18 cellular contexts compared by ENCODE assay signal in the genomic region with DNA sequence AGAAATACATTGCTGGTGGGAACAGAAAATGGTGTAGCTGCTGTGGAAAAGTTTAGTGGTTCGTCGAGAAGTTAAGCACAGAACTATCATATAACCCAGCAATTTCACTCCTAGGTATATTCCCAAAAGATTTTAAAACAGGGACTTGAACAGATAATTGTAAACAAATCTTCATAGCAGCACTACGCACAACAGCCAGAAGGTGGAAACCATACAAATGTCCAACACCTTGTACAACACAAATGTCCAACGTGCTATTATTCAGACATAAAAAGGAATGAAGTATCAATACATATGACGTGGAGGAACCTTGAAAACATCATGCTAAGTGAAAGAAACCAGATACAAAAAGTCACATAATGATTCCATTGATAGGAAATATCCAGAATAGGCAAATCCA. TPM values are rescaled to one million over a fixed set of nuclear protein-coding genes. Genes with fewer than 3 reads are reported as not detected.
A peak's percentile ranks its signal among the peaks of the same experiment; 100 is the strongest.
DNase-seq lines count a peak whose midpoint lies in the region; ATAC-seq, FAIRE-seq and TF ChIP-seq lines count a peak whose summit lies in the region.
"Had no signal": no experiment of that assay in that cellular context is flagged by ENCODE, and none has a peak within 500 bp of the region (broad histone marks: within the 10 kb centered on the region; RNA-seq: fewer than 3 reads in every experiment).

No MANE protein-coding gene starts in this region.

- no peak overlapping the region for H3K4me2 ChIP-seq in DND-41 (ENCODE audit: insufficient read depth, low read length)

- H3K4me3 ChIP-seq in DND-41 (ENCODE audit: low read depth in 1 of 2, low read length in 2 of 2): no peak overlapping the region

- H3K4me1 ChIP-seq in DND-41 (ENCODE audit: insufficient read depth, low read length) (no peaks in the 10 kb centered on the region), foreskin keratinocyte (peaks cover 4% of the 10 kb centered on the region)
- H3K4me1 ChIP-seq: BE2C had no signal

- H4K20me1 ChIP-seq in DND-41 (ENCODE audit: insufficient read depth, low read length): no peaks in the 10 kb centered on the region

- H3K9ac ChIP-seq in DND-41 (ENCODE audit: low read depth, low read length): no peak overlapping the region

- peak; percentile 4 for FAIRE-seq in GM19239 (lab: Jason Lieb, UNC)

- no peak overlapping the region for H3K27ac ChIP-seq in DND-41 (ENCODE audit: low read length)
- H3K27ac ChIP-seq in foreskin keratinocyte: no peak overlapping the region

- no peak for DNase-seq in DND-41
- no peak for DNase-seq in GM19239 (ENCODE audit: insufficient read length, low spot score)
- DNase-seq in SK-MEL-5 (ENCODE audit: low read depth, low spot score): peak; percentile 11
- DNase-seq in foreskin keratinocyte: no peak
- DNase-seq in 8988T: no peak
- no peak for DNase-seq in NOMO-1 (lab: John Stamatoyannopoulos, UW; ENCODE audit: unreplicated experiment in 2 of 2)
- DNase-seq: BE2C; CD4-positive, alpha-beta T cell; MV-4-11; NCI-H1417; NCI-H1930; NCI-H2171; NCI-H510A; NCI-H82; SHP77 treated with DMSO at 0.1 percent for 48 hours; T-helper 2 cell had no signal

- peak; percentile 8 for TF ChIP-seq CTCF in DND-41 (IDR thresholded peaks at IDR 0.05; ENCODE audit: borderline replicate concordance, extremely low read depth, low read length, poor library complexity, severe bottlenecking)
- TF ChIP-seq CTCF in foreskin keratinocyte (conservative IDR thresholded peaks at IDR 0.05): peak; percentile 14

- H2AFZ ChIP-seq in DND-41 (ENCODE audit: low read depth, low read length): no peak overlapping the region

- no peaks in the 10 kb centered on the region for H3K79me2 ChIP-seq in DND-41 (ENCODE audit: insufficient read depth, low read length)

- H3K9me3 ChIP-seq in DND-41 (ENCODE audit: insufficient read depth, low read length, severe bottlenecking): no peaks in the 10 kb centered on the region
- H3K9me3 ChIP-seq: BE2C had no signal

- peaks cover 9% of the 10 kb centered on the region; the same call in 1 of the 2 replicates for H3K36me3 ChIP-seq in DND-41 (ENCODE audit: insufficient read depth, low read length)
- H3K36me3 ChIP-seq: BE2C had no signal

- no peaks in the 10 kb centered on the region for H3K27me3 ChIP-seq in DND-41 (ENCODE audit: insufficient read depth, low read length, poor library complexity)
- H3K27me3 ChIP-seq in foreskin keratinocyte: no peaks in the 10 kb centered on the region
- H3K27me3 ChIP-seq: BE2C had no signal

- no peak for ATAC-seq in DND-41 (ENCODE audit: insufficient read depth, low read depth)
- no peak for ATAC-seq in foreskin keratinocyte
- ATAC-seq in HG02571 (IDR thresholded peaks at IDR 0.05; ENCODE audit: unreplicated experiment): no peak
- ATAC-seq in HG02884 (IDR thresholded peaks at IDR 0.05; ENCODE audit: unreplicated experiment): no peak

- in situ Hi-C loops in SK-MEL-5 (cut with HindIII; ENCODE audit: low pct_unique_long_range_greater_than_20kb, low sequenced_read_pairs): no loop called here

RNA-seq across cellular contexts. Expression of gene CUL4B, which starts 37.9 kb away (rescaled TPM):
- total RNA-seq in SK-MEL-5 (2014; rRNA removed; shearing (Covaris generic)): 25.3 and 26.6 TPM in 2 replicates
- 29.3 and 38.2 TPM in 2 replicates for polyA plus RNA-seq in SK-MEL-5 (2015; cell fraction: cytosol; rRNA removed)
- polyA plus RNA-seq in SK-MEL-5 (2015; cell fraction: nucleus; rRNA removed): 98.8 and 106 TPM in 2 replicates
- 25.7 and 25.8 TPM in 2 replicates for total RNA-seq in foreskin keratinocyte
- 6.9 and 8.5 TPM in 2 replicates for polyA plus RNA-seq in foreskin keratinocyte

RNA-seq across cellular contexts. Expression of gene LAMP2, which starts 53.7 kb away (rescaled TPM):
- total RNA-seq in SK-MEL-5 (2014; rRNA removed; shearing (Covaris generic)): 218 and 221 TPM in 2 replicates
- 278 and 347 TPM in 2 replicates for polyA plus RNA-seq in SK-MEL-5 (2015; cell fraction: cytosol; rRNA removed)
- 67.8 and 70.2 TPM in 2 replicates for polyA plus RNA-seq in SK-MEL-5 (2015; cell fraction: nucleus; rRNA removed)
- total RNA-seq in foreskin keratinocyte: 88.7 and 96.4 TPM in 2 replicates
- 42.3 and 44.8 TPM in 2 replicates for polyA plus RNA-seq in foreskin keratinocyte
